Comparison of ENCODE assay signal across 21 cellular contexts in the genomic region with DNA sequence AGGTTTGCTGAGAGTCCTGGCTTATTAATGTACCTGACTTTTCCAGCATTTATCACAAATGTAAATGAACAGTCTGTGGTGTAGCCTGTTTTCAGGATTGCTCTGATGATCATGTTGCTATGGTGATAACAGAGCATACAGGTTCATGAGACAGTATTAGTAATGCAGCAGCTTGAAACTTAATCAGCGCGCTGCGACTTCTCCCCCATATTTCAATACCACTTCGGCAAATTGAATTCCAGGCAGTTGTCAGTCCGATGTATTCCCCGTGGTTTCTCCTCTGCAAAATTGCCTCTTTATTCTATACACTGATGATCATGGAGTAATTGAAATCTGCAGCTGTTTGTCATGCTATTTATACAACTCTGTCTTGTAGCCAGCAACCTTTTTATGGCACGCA.
DNase-seq lines count a peak whose midpoint lies in the region; ATAC-seq, FAIRE-seq and TF ChIP-seq lines count a peak whose summit lies in the region.
"Had no signal": no experiment of that assay in that cellular context is flagged by ENCODE, and none has a peak within 500 bp of the region (broad histone marks: within the 10 kb centered on the region; RNA-seq: fewer than 3 reads in every experiment).

No MANE protein-coding gene starts in this region.

- no peaks in the 10 kb centered on the region for H3K4me1 ChIP-seq in foreskin keratinocyte
- no peaks in the 10 kb centered on the region for H3K4me1 ChIP-seq in gastrocnemius medialis
- H3K4me1 ChIP-seq: Peyer's patch, tibial nerve had no signal

- ATAC-seq in foreskin keratinocyte = peak; percentile 46
- ATAC-seq in gastrocnemius medialis = no peak
- ATAC-seq: WTC11 had no signal

- in situ Hi-C loops in gastrocnemius medialis (cut with MboI; ENCODE audit: low sequenced_read_pairs in 4 of 4) = no loop called here

- H3K27ac ChIP-seq in foreskin keratinocyte (no peak overlapping the region), gastrocnemius medialis (no peak overlapping the region)
- H3K27ac ChIP-seq: cardiac muscle cell, Peyer's patch, tibial nerve had no signal

- DNase-seq in D721Med (ENCODE audit: insufficient read length, low spot score) (no peak), NCI-H1105 (lab: John Stamatoyannopoulos, UW) (peak; percentile 32), NCI-H2227 treated with DMSO at 0.1 percent for 48 hours (lab: John Stamatoyannopoulos, UW) (peak; percentile 67), foreskin keratinocyte (no peak), RPMI8226 (no peak), DMS114 treated with DMSO at 0.1 percent for 48 hours (lab: John Stamatoyannopoulos, UW; ENCODE audit: unreplicated experiment) (no peak), gastrocnemius medialis (no peak)
- DNase-seq: activated CD4-positive, alpha-beta T cell treated with anti-CD3 and anti-CD28 coated beads, Interleukin-2, amount 50 U/mL, for 4 hours; CD8-positive, alpha-beta memory T cell; EL; hippocampal formation; KG1; Peyer's patch; stimulated activated CD4-positive, alpha-beta T cell treated with anti-CD3 and anti-CD28 coated beads, Interleukin-2, amount 100 ng/mL, for 48 hours; T-helper 9 cell had no signal

- peak; percentile 55 for FAIRE-seq in D721Med (lab: Jason Lieb, UNC)
- FAIRE-seq: endothelial cell of umbilical vein had no signal

- H3K36me3 ChIP-seq in gastrocnemius medialis = no peaks in the 10 kb centered on the region
- H3K36me3 ChIP-seq: cardiac muscle cell, Peyer's patch, tibial nerve had no signal

- no peak overlapping the region for H3K4me3 ChIP-seq in gastrocnemius medialis
- H3K4me3 ChIP-seq: cardiac muscle cell, lung, Peyer's patch, smooth muscle cell, tibial nerve had no signal

- no peak for TF ChIP-seq POLR2A in gastrocnemius medialis (IDR thresholded peaks at IDR 0.05)

- no peaks in the 10 kb centered on the region for H3K27me3 ChIP-seq in foreskin keratinocyte
- no peaks in the 10 kb centered on the region for H3K27me3 ChIP-seq in gastrocnemius medialis
- H3K27me3 ChIP-seq: Peyer's patch, tibial nerve had no signal

- intact Hi-C loops in gastrocnemius medialis (cut with DNase I; ENCODE audit: low total_unique reads) = no loop called here

- TF ChIP-seq CTCF in D721Med (IDR thresholded peaks at IDR 0.05; ENCODE audit: insufficient read depth, missing control alignments) (no peak), foreskin keratinocyte (conservative IDR thresholded peaks at IDR 0.05) (no peak), gastrocnemius medialis (IDR thresholded peaks at IDR 0.05 in 4 of 5, conservative IDR thresholded peaks at IDR 0.05 in 1 of 5) (no peak)

- H3K9me3 ChIP-seq in gastrocnemius medialis = no peaks in the 10 kb centered on the region
- H3K9me3 ChIP-seq: Peyer's patch, tibial nerve had no signal

Comparison
In these comparisons a context has a peak if more than half of its experiments do, and no peak if none do; other contexts are left out.
1. DNase-seq: peak in NCI-H1105 (single experiment) and NCI-H2227 treated with DMSO at 0.1 percent for 48 hours (single experiment); none in D721Med (single experiment), foreskin keratinocyte (0 of 2), RPMI8226 (single experiment), DMS114 treated with DMSO at 0.1 percent for 48 hours (single experiment) and gastrocnemius medialis (0 of 2).